In the genomic region with DNA sequence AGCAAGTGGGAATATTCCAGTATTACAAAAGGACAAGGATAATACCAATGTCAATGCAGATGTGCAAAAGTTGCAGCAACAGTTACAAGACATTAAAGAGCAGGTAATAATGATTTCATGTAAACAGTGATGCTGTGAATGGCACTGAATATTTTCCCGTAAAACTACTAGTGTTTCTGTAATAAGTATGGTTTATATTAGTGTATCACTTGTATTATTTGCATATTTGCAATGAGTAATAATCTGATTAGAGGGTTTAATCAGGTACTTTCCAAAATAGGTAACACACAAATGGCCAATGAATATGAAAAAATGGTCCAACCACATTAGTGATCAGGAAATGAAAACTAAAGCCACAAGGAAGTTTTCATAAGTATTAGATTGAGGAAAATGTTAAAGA, we compare ENCODE assay signal across 26 cellular contexts.
"Had no signal": no experiment of that assay in that cellular context is flagged by ENCODE, and none has a peak within 500 bp of the region (broad histone marks: within the 10 kb centered on the region; RNA-seq: fewer than 3 reads in every experiment).

No MANE protein-coding gene starts in this region.

- H3K4me1 Mint-ChIP-seq: activated CD4-positive, alpha-beta T cell treated with anti-CD3 and anti-CD28 coated beads, Interleukin-2, amount 10 ng/mL, durations not matched to agents 7 days and 5 days; activated naive CD8-positive, alpha-beta T cell treated with anti-CD3 and anti-CD28 coated beads, Interleukin-2, amount 10 ng/mL, durations not matched to agents 7 days and 5 days had no signal

- H3K27me3 Mint-ChIP-seq: activated CD4-positive, alpha-beta memory T cell treated with anti-CD3 and anti-CD28 coated beads, Interleukin-2, amount 10 ng/mL, durations not matched to agents 7 days and 5 days; activated CD4-positive, alpha-beta T cell treated with anti-CD3 and anti-CD28 coated beads, Interleukin-2, amount 10 ng/mL, durations not matched to agents 7 days and 5 days; activated naive CD4-positive, alpha-beta T cell treated with anti-CD3 and anti-CD28 coated beads, Interleukin-2, amount 10 ng/mL, durations not matched to agents 7 days and 5 days; activated naive CD8-positive, alpha-beta T cell treated with anti-CD3 and anti-CD28 coated beads, Interleukin-2, amount 10 ng/mL, durations not matched to agents 7 days and 5 days; activated T-cell treated with anti-CD3 and anti-CD28 coated beads, Interleukin-2, amount 50 U/mL, for 24 hours; brain had no signal

- H3K9me3 Mint-ChIP-seq: activated CD4-positive, alpha-beta memory T cell treated with anti-CD3 and anti-CD28 coated beads, Interleukin-2, amount 10 ng/mL, durations not matched to agents 7 days and 5 days; activated CD4-positive, alpha-beta T cell treated with anti-CD3 and anti-CD28 coated beads, Interleukin-2, amount 10 ng/mL, durations not matched to agents 7 days and 5 days; activated naive CD4-positive, alpha-beta T cell treated with anti-CD3 and anti-CD28 coated beads, Interleukin-2, amount 10 ng/mL, durations not matched to agents 7 days and 5 days; activated naive CD4-positive, alpha-beta T cell treated with anti-CD3 and anti-CD28 coated beads, Interleukin-2, amount 50 U/mL, for 72 hours; activated naive CD8-positive, alpha-beta T cell treated with anti-CD3 and anti-CD28 coated beads, Interleukin-2, amount 10 ng/mL, durations not matched to agents 7 days and 5 days; activated T-cell treated with anti-CD3 and anti-CD28 coated beads, Interleukin-2, amount 50 U/mL, for 24 hours; activated T-cell treated with anti-CD3 and anti-CD28 coated beads, Interleukin-2, amount 50 U/mL, for 72 hours; brain had no signal

- H3K4me3 Mint-ChIP-seq: activated CD4-positive, alpha-beta memory T cell treated with anti-CD3 and anti-CD28 coated beads, Interleukin-2, amount 10 ng/mL, durations not matched to agents 7 days and 5 days; activated CD4-positive, alpha-beta T cell treated with anti-CD3 and anti-CD28 coated beads, Interleukin-2, amount 10 ng/mL, durations not matched to agents 7 days and 5 days; activated naive CD4-positive, alpha-beta T cell treated with anti-CD3 and anti-CD28 coated beads, Interleukin-2, amount 10 ng/mL, durations not matched to agents 7 days and 5 days; activated naive CD8-positive, alpha-beta T cell treated with anti-CD3 and anti-CD28 coated beads, Interleukin-2, amount 10 ng/mL, durations not matched to agents 7 days and 5 days; activated T-cell treated with anti-CD3 and anti-CD28 coated beads, Interleukin-2, amount 50 U/mL, for 24 hours; activated T-cell treated with anti-CD3 and anti-CD28 coated beads, Interleukin-2, amount 50 U/mL, for 72 hours; brain had no signal

- FAIRE-seq: endometrium, endothelial cell of umbilical vein had no signal

- H3K27ac Mint-ChIP-seq: activated CD4-positive, alpha-beta memory T cell treated with anti-CD3 and anti-CD28 coated beads, Interleukin-2, amount 10 ng/mL, durations not matched to agents 7 days and 5 days; activated CD4-positive, alpha-beta T cell treated with anti-CD3 and anti-CD28 coated beads, Interleukin-2, amount 10 ng/mL, durations not matched to agents 7 days and 5 days; activated naive CD4-positive, alpha-beta T cell treated with anti-CD3 and anti-CD28 coated beads, Interleukin-2, amount 10 ng/mL, durations not matched to agents 7 days and 5 days; activated naive CD8-positive, alpha-beta T cell treated with anti-CD3 and anti-CD28 coated beads, Interleukin-2, amount 10 ng/mL, durations not matched to agents 7 days and 5 days; activated T-cell treated with anti-CD3 and anti-CD28 coated beads, Interleukin-2, amount 50 U/mL, for 24 hours; brain had no signal

- ATAC-seq: activated naive CD4-positive, alpha-beta T cell treated with anti-CD3 and anti-CD28 coated beads, Interleukin-2, amount 50 U/mL, for 72 hours; activated T-cell treated with anti-CD3 and anti-CD28 coated beads, Interleukin-2, amount 50 U/mL, for 72 hours; gastroesophageal sphincter; heart right ventricle had no signal

- DNase-seq: activated CD4-positive, alpha-beta memory T cell treated with anti-CD3 and anti-CD28 coated beads, Interleukin-2, amount 10 ng/mL, durations not matched to agents 7 days and 5 days; activated CD4-positive, alpha-beta T cell treated with anti-CD3 and anti-CD28 coated beads for 1 hour; activated CD4-positive, alpha-beta T cell treated with anti-CD3 and anti-CD28 coated beads for 4 hours; activated CD4-positive, alpha-beta T cell treated with anti-CD3 and anti-CD28 coated beads, Interleukin-2, amount 10 ng/mL, durations not matched to agents 7 days and 5 days; activated CD4-positive, alpha-beta T cell treated with anti-CD3 and anti-CD28 coated beads, Interleukin-2, amount 50 U/mL, for 4 hours; activated CD8-positive, alpha-beta memory T cell treated with anti-CD3 and anti-CD28 coated beads, Interleukin-2, amount 50 U/mL, for 48 hours; activated gamma-delta T cell; activated naive CD4-positive, alpha-beta T cell; activated naive CD4-positive, alpha-beta T cell treated with anti-CD3 and anti-CD28 coated beads, Interleukin-2, amount 10 ng/mL, durations not matched to agents 7 days and 5 days; activated naive CD8-positive, alpha-beta T cell treated with anti-CD3 and anti-CD28 coated beads, Interleukin-2, amount 10 ng/mL, durations not matched to agents 7 days and 5 days; activated T-cell treated with anti-CD3 and anti-CD28 coated beads for 4 hours; activated T-cell treated with anti-CD3 and anti-CD28 coated beads, Interleukin-2, amount 50 U/mL, for 24 hours; activated T-cell treated with anti-CD3 and anti-CD28 coated beads, Interleukin-2, amount 50 U/mL, for 72 hours; central memory CD4-positive, alpha-beta T cell; cerebellar nuclear complex; colonic mucosa; effector CD8-positive, alpha-beta T cell; esophagus squamous epithelium; foreskin melanocyte; heart right ventricle; T-helper 2 cell had no signal
